8 cellular contexts compared by ENCODE assay signal in genomic region chr1:155208656-155209372, GRCh38. TPM values are rescaled to one million over a fixed set of nuclear protein-coding genes. Genes with fewer than 3 reads are reported as not detected.
DNase-seq lines count a peak whose midpoint lies in the region; ATAC-seq, FAIRE-seq and TF ChIP-seq lines count a peak whose summit lies in the region.

TSS of gene MTX1 (plus strand) at chr1:155208695. CDS start at chr1:155208805, 110 bp downstream.

- no peaks in the 10 kb centered on the region for H4K20me1 ChIP-seq in keratinocyte (ENCODE audit: control insufficient read depth, extremely low read depth, insufficient read depth, low read length)

- peak within 1 kb of the TSS; percentile 94 for H3K27ac ChIP-seq in keratinocyte (ENCODE audit: control insufficient read depth, insufficient read depth, low read length)

- H3K36me3 ChIP-seq in keratinocyte (ENCODE audit: control insufficient read depth in 2 of 2, extremely low read depth in 1 of 2, insufficient read depth in 2 of 2, low read length in 2 of 2) = peaks cover 0 to 5% of the 10 kb centered on the region in 2 experiments

- no peak for TF ChIP-seq CTCF in keratinocyte (optimal IDR thresholded peaks at IDR 0.05 in 1 of 3, IDR thresholded peaks at IDR 0.05 in 1 of 3, conservative IDR thresholded peaks at IDR 0.05 in 1 of 3; ENCODE audit: extremely low read depth in 1 of 3, insufficient read depth in 2 of 3, low read length in 3 of 3)

- ATAC-seq in HG03060 (IDR thresholded peaks at IDR 0.05; ENCODE audit: low read depth, unreplicated experiment) = peak; percentile 74

- peak within 1 kb of the TSS; percentile 86 for H2AFZ ChIP-seq in keratinocyte (ENCODE audit: control insufficient read depth, low read length)

- peaks cover 12% of the 10 kb centered on the region for H3K79me2 ChIP-seq in keratinocyte (ENCODE audit: control insufficient read depth, insufficient read depth, low read length)

- H3K9ac ChIP-seq in keratinocyte (ENCODE audit: control insufficient read depth, extremely low read depth, insufficient read depth, low read length) = peak within 1 kb of the TSS; percentile 98

- peaks cover 22% of the 10 kb centered on the region for H3K4me1 ChIP-seq in keratinocyte (ENCODE audit: control insufficient read depth, extremely low read depth, insufficient read depth, low read length)

- FAIRE-seq in keratinocyte (lab: Jason Lieb, UNC) = no peak

- dilution Hi-C loops in keratinocyte (cut with MboI; ENCODE audit: extremely low pct_ligation_motif_present, low sequenced_read_pairs) = no loop called here

- H3K4me3 ChIP-seq in keratinocyte (ENCODE audit: control insufficient read depth in 2 of 3, extremely low read depth in 1 of 3, insufficient read depth in 2 of 3, low read depth in 1 of 3, low read length in 3 of 3) = peak within 1 kb of the TSS; percentile 66 to 90 (median 77)

- DNase-seq in SIG-M5 treated with dmso at 0.1 percent for 504 hours (lab: John Stamatoyannopoulos, UW; ENCODE audit: unreplicated experiment) (peak; percentile 87), SIG-M5 (lab: John Stamatoyannopoulos, UW) (no peak), NCI-H2227 treated with DMSO at 0.1 percent for 48 hours (lab: John Stamatoyannopoulos, UW) (peak; percentile 85), keratinocyte (ENCODE audit: low read depth, low spot score) (no peak)
- peak; percentile 81 for DNase-seq in activated CD4-positive, CD25-positive, alpha-beta regulatory T cell treated with anti-CD3 and anti-CD28 coated beads, Interleukin-2, amount 50 U/mL, for 16 hours (ENCODE audit: low read depth, low spot score)
- DNase-seq in central memory CD4-positive, alpha-beta T cell = peak; percentile 91
- peak; percentile 77 to 81 for DNase-seq in stimulated activated CD4-positive, alpha-beta T cell treated with anti-CD3 and anti-CD28 coated beads, Interleukin-15, amount 100 ng/mL, for 1 hour (ENCODE audit: low read depth in 1 of 2, low spot score in 1 of 2)

- H3K27me3 ChIP-seq in keratinocyte (ENCODE audit: control insufficient read depth, extremely low read depth, insufficient read depth, low read length) = no peaks in the 10 kb centered on the region

- peak within 1 kb of the TSS; percentile 100 for H3K4me2 ChIP-seq in keratinocyte (ENCODE audit: control insufficient read depth, extremely low read depth, insufficient read depth, low read depth, low read length)

- H3K9me1 ChIP-seq in keratinocyte (ENCODE audit: control insufficient read depth, extremely low read depth, insufficient read depth, low read length) = no peaks in the 10 kb centered on the region

- no peaks in the 10 kb centered on the region for H3K9me3 ChIP-seq in keratinocyte (ENCODE audit: control insufficient read depth, low read depth, low read length)

RNA-seq across cellular contexts. Expression of gene MTX1, which starts in this region (rescaled TPM):
- 43.4 to 69.9 TPM (median 59.5 TPM) in 3 replicates for polyA plus RNA-seq in keratinocyte
- polyA plus RNA-seq in keratinocyte (2011; ENCODE audit: low read depth) = 3.8 TPM
- polyA plus RNA-seq in keratinocyte (2011; cell fraction: cytosol; rRNA removed) = 36.1 and 59.2 TPM in 2 replicates
- 31.1 and 36.4 TPM in 2 replicates for polyA plus RNA-seq in keratinocyte (2011; cell fraction: nucleus; rRNA removed)
- polyA plus RNA-seq in keratinocyte (2012; ENCODE audit: low replicate concordance) = 36.9 and 60.2 TPM in 2 replicates
- 34.7 to 71.9 TPM (median 51.0 TPM) in 3 replicates for polyA minus RNA-seq in keratinocyte
- polyA minus RNA-seq in keratinocyte (2011; cell fraction: cytosol; rRNA and poly(A)+ RNA removed) = 60.6 TPM
- 16.4 and 18.3 TPM in 2 replicates for polyA minus RNA-seq in keratinocyte (2011; cell fraction: nucleus; rRNA and poly(A)+ RNA removed)

Comparison
In these comparisons a context has a peak if more than half of its experiments do, and no peak if none do; other contexts are left out.
1. DNase-seq: peak in SIG-M5 treated with dmso at 0.1 percent for 504 hours (single experiment), NCI-H2227 treated with DMSO at 0.1 percent for 48 hours (single experiment), activated CD4-positive, CD25-positive, alpha-beta regulatory T cell treated with anti-CD3 and anti-CD28 coated beads, Interleukin-2, amount 50 U/mL, for 16 hours (single experiment), central memory CD4-positive, alpha-beta T cell (single experiment) and stimulated activated CD4-positive, alpha-beta T cell treated with anti-CD3 and anti-CD28 coated beads, Interleukin-15, amount 100 ng/mL, for 1 hour (2 of 2); none in SIG-M5 (single experiment) and keratinocyte (single experiment).